In genomic region chr11:2400069-2400760, GRCh38 we compare ENCODE assay signal across 8 cellular contexts. TPM values are rescaled to one million over a fixed set of nuclear protein-coding genes. Genes with fewer than 3 reads are reported as not detected.
DNase-seq lines count a peak whose midpoint lies in the region; FAIRE-seq and TF ChIP-seq lines count a peak whose summit lies in the region.

Gene TSSC4, plus strand, starts transcription at chr11:2400750. Its CDS starts 1,884 bp downstream, at chr11:2402634.

- H3K27me3 ChIP-seq in Loucy (ENCODE audit: insufficient read depth, low read length, poor library complexity, severe bottlenecking) = no peaks in the 10 kb centered on the region
- no peaks in the 10 kb centered on the region for H3K27me3 ChIP-seq in stomach

- peaks cover 6% of the 10 kb centered on the region for H4K20me1 ChIP-seq in Loucy (ENCODE audit: insufficient read depth, low read length, poor library complexity, severe bottlenecking)

- H3K27ac ChIP-seq in stomach = peak within 1 kb of the TSS; percentile 93 to 100 (median 99)

- H3K36me3 ChIP-seq in Loucy (ENCODE audit: insufficient read depth, low read length) (peaks cover 28% of the 10 kb centered on the region; the same call in 1 of the 2 replicates), stomach (peaks cover 41 to 68% (median 62%) of the 10 kb centered on the region in 4 donors)

- peak within 1 kb of the TSS; percentile 97 for H3K4me2 ChIP-seq in Loucy (ENCODE audit: low read depth, low read length, poor library complexity, severe bottlenecking)

- no peaks in the 10 kb centered on the region for H3K9me3 Mint-ChIP-seq in nephron progenitor cell

- FAIRE-seq in H54 (lab: Jason Lieb, UNC) = peak; percentile 70

- peak within 1 kb of the TSS; percentile 52; the same call in 1 of the 2 replicates for H2AFZ ChIP-seq in Loucy (ENCODE audit: low read length)

- DNase-seq in ELR (ENCODE audit: low read depth) = peak; percentile 100
- DNase-seq in H54 (ENCODE audit: insufficient read length, low spot score) = peak; percentile 99
- DNase-seq in SHP77 (lab: John Stamatoyannopoulos, UW) = peak; percentile 91 to 95
- peak; percentile 100 for DNase-seq in activated effector memory CD4-positive, alpha-beta T cell treated with anti-CD3 and anti-CD28 coated beads, Interleukin-2, amount 50 U/mL, for 16 hours
- DNase-seq in fibroblast of the aortic adventitia (ENCODE audit: low read depth) = peak; percentile 100
- peak; percentile 99 for DNase-seq in nephron progenitor cell
- DNase-seq in stomach = peak; percentile 100

- H3K27ac Mint-ChIP-seq in nephron progenitor cell = peak within 1 kb of the TSS; percentile 93

- 0 to 1% (median 0%) methylated on average over 36 to 65 of the region's 65 CpGs for WGBS in stomach, 5 donors

- H3K36me3 Mint-ChIP-seq in nephron progenitor cell (ENCODE audit: low read depth) = peaks cover 11% of the 10 kb centered on the region

- peak; percentile 93 for TF ChIP-seq EP300 in stomach (IDR thresholded peaks at IDR 0.05)

- peak; percentile 86 for TF ChIP-seq CTCF in Loucy (conservative IDR thresholded peaks at IDR 0.05; ENCODE audit: low read length)
- TF ChIP-seq CTCF in fibroblast of the aortic adventitia (IDR thresholded peaks at IDR 0.05; ENCODE audit: insufficient read depth, low read length) = peak; percentile 98
- peak; percentile 97 for TF ChIP-seq CTCF in nephron progenitor cell (IDR thresholded peaks at IDR 0.05)
- peak in 6 of 7 experiments; percentile 44 to 100 (median 96) for TF ChIP-seq CTCF in stomach (IDR thresholded peaks at IDR 0.05)

- H3F3A ChIP-seq in Loucy (ENCODE audit: low read depth) = no peaks in the 10 kb centered on the region

- intact Hi-C loops in stomach (cut with DNase I; ENCODE audit: low total_unique reads) = no loop called here

- H3K27me3 Mint-ChIP-seq in nephron progenitor cell (ENCODE audit: low read depth, poor library complexity) = no peaks in the 10 kb centered on the region

- peaks cover 33% of the 10 kb centered on the region for H3K4me1 Mint-ChIP-seq in nephron progenitor cell

- H3K4me1 ChIP-seq in Loucy (ENCODE audit: insufficient read depth, low read length, poor library complexity, severe bottlenecking) = peaks cover 17% of the 10 kb centered on the region
- peaks cover 18 to 36% (median 34%) of the 10 kb centered on the region in 4 donors for H3K4me1 ChIP-seq in stomach

- TF ChIP-seq POLR2A in H54 (IDR thresholded peaks at IDR 0.05; ENCODE audit: low read depth, low read length) = peak; percentile 78
- TF ChIP-seq POLR2A in stomach (IDR thresholded peaks at IDR 0.05) = peak in 2 of 4 donors; percentile 76 to 92

- H3K4me3 Mint-ChIP-seq in nephron progenitor cell = peak within 1 kb of the TSS; percentile 92

- H3K9me3 ChIP-seq in Loucy (ENCODE audit: insufficient read depth, low read depth, low read length) (no peaks in the 10 kb centered on the region), stomach (no peaks in the 10 kb centered on the region)

- H3K4me3 ChIP-seq in Loucy (ENCODE audit: low read length, poor library complexity, severe bottlenecking) (peak within 1 kb of the TSS; percentile 95), fibroblast of the aortic adventitia (ENCODE audit: low read depth, low read length) (peak within 1 kb of the TSS; percentile 94), stomach (peak within 1 kb of the TSS; percentile 78 to 97 (median 89))

- H3K9me2 ChIP-seq in Loucy (replicated peaks; ENCODE audit: low read depth, low read length) = no peaks in the 10 kb centered on the region

- H3K9ac ChIP-seq in Loucy (ENCODE audit: low read depth, low read length, poor library complexity, severe bottlenecking) = peak within 1 kb of the TSS; percentile 96

- peaks cover 27% of the 10 kb centered on the region for H3K79me2 ChIP-seq in Loucy (ENCODE audit: insufficient read depth, low read length)

RNA-seq across cellular contexts. Expression of gene TSSC4, which starts in this region (rescaled TPM):
- total RNA-seq in fibroblast of the aortic adventitia (ENCODE audit: low replicate concordance) = 19.6 and 31.5 TPM in 2 replicates
- total RNA-seq in stomach = 100 to 1,000 TPM in 1 of 5 donors, 10 to 100 TPM in 3, 1 to 10 TPM in 1; 9.4 to 147 (median 44.2) TPM
- 10 to 100 TPM; 51.5 to 65.3 (median 54.9) TPM for polyA plus RNA-seq in stomach

Comparison
In these comparisons a context has a peak if more than half of its experiments do, and no peak if none do; other contexts are left out.
1. Peak in every context shown above with its lines: DNase-seq, H3K4me3 ChIP-seq and H3K27ac ChIP-seq.